ENCODE assay signal across 1 cellular context in the genomic region with DNA sequence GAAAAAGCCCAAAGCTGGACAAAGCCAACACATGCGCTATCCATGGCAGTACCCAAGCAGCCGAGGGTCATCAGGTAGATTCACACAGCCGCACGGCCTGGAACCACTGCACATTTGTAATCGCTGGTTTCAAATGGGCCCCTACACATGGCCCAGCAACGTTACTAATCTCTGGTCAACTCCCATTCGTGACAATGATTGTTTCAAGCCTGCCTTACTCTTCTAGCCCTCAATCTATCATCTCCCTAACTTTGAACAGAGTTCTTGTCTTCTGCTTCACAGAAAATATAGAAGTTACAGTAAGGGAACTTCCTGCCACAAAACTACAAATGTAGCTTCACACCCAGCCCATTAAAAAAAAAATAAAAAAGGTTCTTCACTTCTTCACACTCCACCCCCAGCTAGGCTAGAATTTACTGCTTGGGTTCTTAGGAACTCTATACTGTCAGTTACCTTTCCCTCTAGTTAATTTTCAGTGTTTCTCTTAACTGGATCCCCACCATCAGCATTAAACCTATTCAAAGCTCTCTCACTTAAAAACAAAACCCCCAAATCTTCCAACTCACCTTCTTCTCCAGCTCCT.
TF ChIP-seq lines count a peak whose summit lies in the region.

No MANE protein-coding gene starts in this region.

TF ChIP-seq in WTC11, 78 proteins besides CTCF, POLR2A, EP300 and RAD21 (continued from another document):
- TF ChIP-seq, protein P1, sequence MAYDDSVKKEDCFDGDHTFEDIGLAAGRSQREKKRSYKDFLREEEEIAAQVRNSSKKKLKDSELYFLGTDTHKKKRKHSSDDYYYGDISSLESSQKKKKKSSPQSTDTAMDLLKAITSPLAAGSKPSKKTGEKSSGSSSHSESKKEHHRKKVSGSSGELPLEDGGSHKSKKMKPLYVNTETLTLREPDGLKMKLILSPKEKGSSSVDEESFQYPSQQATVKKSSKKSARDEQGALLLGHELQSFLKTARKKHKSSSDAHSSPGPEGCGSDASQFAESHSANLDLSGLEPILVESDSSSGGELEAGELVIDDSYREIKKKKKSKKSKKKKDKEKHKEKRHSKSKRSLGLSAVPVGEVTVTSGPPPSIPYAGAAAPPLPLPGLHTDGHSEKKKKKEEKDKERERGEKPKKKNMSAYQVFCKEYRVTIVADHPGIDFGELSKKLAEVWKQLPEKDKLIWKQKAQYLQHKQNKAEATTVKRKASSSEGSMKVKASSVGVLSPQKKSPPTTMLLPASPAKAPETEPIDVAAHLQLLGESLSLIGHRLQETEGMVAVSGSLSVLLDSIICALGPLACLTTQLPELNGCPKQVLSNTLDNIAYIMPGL (CRISPR knock-in tag; IDR thresholded peaks at IDR 0.05), result no peak
- TF ChIP-seq TEAD1 (CRISPR knock-in tag; IDR thresholded peaks at IDR 0.05) (no peak), TP53 (CRISPR knock-in tag; IDR thresholded peaks at IDR 0.05) (no peak), SP1 (CRISPR knock-in tag; conservative IDR thresholded peaks at IDR 0.05) (no peak), ATF1 (CRISPR knock-in tag; IDR thresholded peaks at IDR 0.05) (no peak), GRHL2 (CRISPR knock-in tag; IDR thresholded peaks at IDR 0.05; ENCODE audit: insufficient replicate concordance, severe bottlenecking) (no peak), GTF2I (CRISPR knock-in tag; conservative IDR thresholded peaks at IDR 0.05) (no peak), ZNF317 (CRISPR knock-in tag; IDR thresholded peaks at IDR 0.05; ENCODE audit: borderline replicate concordance, low read depth) (no peak), NFYB (CRISPR knock-in tag; conservative IDR thresholded peaks at IDR 0.05; ENCODE audit: low read depth) (no peak), FOXP1 (CRISPR knock-in tag; IDR thresholded peaks at IDR 0.05; ENCODE audit: borderline replicate concordance) (no peak), FOXJ3 (CRISPR knock-in tag; IDR thresholded peaks at IDR 0.05; ENCODE audit: borderline replicate concordance) (no peak), SMAD4 (CRISPR knock-in tag; IDR thresholded peaks at IDR 0.05) (no peak)
- TF ChIP-seq, protein P2, sequence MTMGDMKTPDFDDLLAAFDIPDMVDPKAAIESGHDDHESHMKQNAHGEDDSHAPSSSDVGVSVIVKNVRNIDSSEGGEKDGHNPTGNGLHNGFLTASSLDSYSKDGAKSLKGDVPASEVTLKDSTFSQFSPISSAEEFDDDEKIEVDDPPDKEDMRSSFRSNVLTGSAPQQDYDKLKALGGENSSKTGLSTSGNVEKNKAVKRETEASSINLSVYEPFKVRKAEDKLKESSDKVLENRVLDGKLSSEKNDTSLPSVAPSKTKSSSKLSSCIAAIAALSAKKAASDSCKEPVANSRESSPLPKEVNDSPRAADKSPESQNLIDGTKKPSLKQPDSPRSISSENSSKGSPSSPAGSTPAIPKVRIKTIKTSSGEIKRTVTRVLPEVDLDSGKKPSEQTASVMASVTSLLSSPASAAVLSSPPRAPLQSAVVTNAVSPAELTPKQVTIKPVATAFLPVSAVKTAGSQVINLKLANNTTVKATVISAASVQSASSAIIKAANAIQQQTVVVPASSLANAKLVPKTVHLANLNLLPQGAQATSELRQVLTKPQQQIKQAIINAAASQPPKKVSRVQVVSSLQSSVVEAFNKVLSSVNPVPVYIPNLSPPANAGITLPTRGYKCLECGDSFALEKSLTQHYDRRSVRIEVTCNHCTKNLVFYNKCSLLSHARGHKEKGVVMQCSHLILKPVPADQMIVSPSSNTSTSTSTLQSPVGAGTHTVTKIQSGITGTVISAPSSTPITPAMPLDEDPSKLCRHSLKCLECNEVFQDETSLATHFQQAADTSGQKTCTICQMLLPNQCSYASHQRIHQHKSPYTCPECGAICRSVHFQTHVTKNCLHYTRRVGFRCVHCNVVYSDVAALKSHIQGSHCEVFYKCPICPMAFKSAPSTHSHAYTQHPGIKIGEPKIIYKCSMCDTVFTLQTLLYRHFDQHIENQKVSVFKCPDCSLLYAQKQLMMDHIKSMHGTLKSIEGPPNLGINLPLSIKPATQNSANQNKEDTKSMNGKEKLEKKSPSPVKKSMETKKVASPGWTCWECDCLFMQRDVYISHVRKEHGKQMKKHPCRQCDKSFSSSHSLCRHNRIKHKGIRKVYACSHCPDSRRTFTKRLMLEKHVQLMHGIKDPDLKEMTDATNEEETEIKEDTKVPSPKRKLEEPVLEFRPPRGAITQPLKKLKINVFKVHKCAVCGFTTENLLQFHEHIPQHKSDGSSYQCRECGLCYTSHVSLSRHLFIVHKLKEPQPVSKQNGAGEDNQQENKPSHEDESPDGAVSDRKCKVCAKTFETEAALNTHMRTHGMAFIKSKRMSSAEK (CRISPR knock-in tag; IDR thresholded peaks at IDR 0.05; ENCODE audit: borderline replicate concordance), result no peak
